Comparison of ENCODE assay signal across 31 cellular contexts in genomic region chr21:41820384-41821080, GRCh38. TPM values are rescaled to one million over a fixed set of nuclear protein-coding genes. Genes with fewer than 3 reads are reported as not detected.
"Had no signal": no experiment of that assay in that cellular context is flagged by ENCODE, and none has a peak within 500 bp of the region (broad histone marks: within the 10 kb centered on the region; RNA-seq: fewer than 3 reads in every experiment).

No MANE protein-coding gene starts in this region.

- FAIRE-seq: frontal cortex had no signal

- DNase-seq: activated B cell treated with CpG ODN at 0.5 μM for 24 hours; activated CD4-positive, alpha-beta T cell treated with anti-CD3 and anti-CD28 coated beads for 48 hours; activated CD4-positive, alpha-beta T cell treated with anti-CD3 and anti-CD28 coated beads, Interleukin-2, amount 50 U/mL, for 1 hour; activated CD4-positive, alpha-beta T cell treated with anti-CD3 and anti-CD28 coated beads, Interleukin-2, amount 50 U/mL, for 48 hours; activated CD8-positive, alpha-beta memory T cell treated with anti-CD3 and anti-CD28 coated beads for 24 hours; activated CD8-positive, alpha-beta T cell treated with anti-CD3 and anti-CD28 coated beads for 36 hours; activated effector memory CD4-positive, alpha-beta T cell treated with Interleukin-2 at 50 U/mL for 16 hours; activated gamma-delta T cell treated with Interleukin-2 at 50 U/mL for 16 hours; activated naive CD4-positive, alpha-beta T cell treated with anti-CD3 and anti-CD28 coated beads for 36 hours; activated naive CD8-positive, alpha-beta T cell treated with anti-CD3 and anti-CD28 coated beads, Interleukin-2, amount 10 ng/mL, durations not matched to agents 7 days and 5 days; activated T-cell treated with anti-CD3 and anti-CD28 coated beads, Interleukin-2, amount 50 U/mL, for 4 hours; effector memory CD4-positive, alpha-beta T cell; endodermal cell; foreskin fibroblast; head of caudate nucleus; T-cell; T1000; WERI-Rb-1 had no signal

- H3K4me3 Mint-ChIP-seq: activated B cell treated with CpG ODN at 0.5 μM for 24 hours; activated CD8-positive, alpha-beta T cell treated with anti-CD3 and anti-CD28 coated beads for 36 hours; activated naive CD4-positive, alpha-beta T cell treated with anti-CD3 and anti-CD28 coated beads for 36 hours; activated naive CD8-positive, alpha-beta T cell treated with anti-CD3 and anti-CD28 coated beads, Interleukin-2, amount 10 ng/mL, durations not matched to agents 7 days and 5 days; activated T-cell treated with anti-CD3 and anti-CD28 coated beads, Interleukin-2, amount 50 U/mL, for 4 hours; activated T-helper 17 cell treated with anti-CD3 and anti-CD28 coated beads, Interleukin-2, amount 50 U/mL, for 72 hours; brain; central memory CD8-positive, alpha-beta T cell; dendritic cell treated with granulocyte-macrophage colony-stimulating factor and Interleukin-4, amounts not matched to agents 40 ng/mL and 50 ng/mL, for 4 days; endodermal cell; T-cell; T-helper 1 cell treated with Interleukin-12 subunit alpha and Interleukin-12 subunit beta and Interleukin-4 antibody, amounts not matched to agents 30 μg/mL and 1 μg/mL, for 36 hours; T-helper 2 cell treated with Interferon-gamma antibody and Interleukin-4, amounts not matched to agents 5 μg/mL and 100 μg/mL, for 36 hours had no signal

- H3K4me1 ChIP-seq: breast epithelium had no signal

- H3K9me3 ChIP-seq: ascending aorta, breast epithelium had no signal

- H3K4me1 Mint-ChIP-seq: activated T-helper 17 cell treated with anti-CD3 and anti-CD28 coated beads, Interleukin-2, amount 50 U/mL, for 72 hours; central memory CD8-positive, alpha-beta T cell; endodermal cell had no signal

- H3K36me3 ChIP-seq: breast epithelium, cardiac muscle cell had no signal

- H3K27ac ChIP-seq: ascending aorta, breast epithelium, cardiac muscle cell, coronary artery, dorsolateral prefrontal cortex, WERI-Rb-1 had no signal

- H3K27me3 Mint-ChIP-seq: activated B cell treated with CpG ODN at 0.5 μM for 24 hours; activated CD8-positive, alpha-beta T cell treated with anti-CD3 and anti-CD28 coated beads for 36 hours; activated naive CD8-positive, alpha-beta T cell treated with anti-CD3 and anti-CD28 coated beads, Interleukin-2, amount 10 ng/mL, durations not matched to agents 7 days and 5 days; activated T-helper 17 cell treated with anti-CD3 and anti-CD28 coated beads, Interleukin-2, amount 50 U/mL, for 72 hours; brain; central memory CD8-positive, alpha-beta T cell; dendritic cell treated with granulocyte-macrophage colony-stimulating factor and Interleukin-4, amounts not matched to agents 40 ng/mL and 50 ng/mL, for 4 days; T-cell had no signal

- H3K27ac Mint-ChIP-seq: activated B cell treated with CpG ODN at 0.5 μM for 24 hours; activated CD8-positive, alpha-beta T cell treated with anti-CD3 and anti-CD28 coated beads for 36 hours; activated naive CD4-positive, alpha-beta T cell treated with anti-CD3 and anti-CD28 coated beads for 36 hours; activated naive CD4-positive, alpha-beta T cell treated with anti-CD3 and anti-CD28 coated beads, Interleukin-2, amount 50 U/mL, for 72 hours; activated naive CD8-positive, alpha-beta T cell treated with anti-CD3 and anti-CD28 coated beads, Interleukin-2, amount 10 ng/mL, durations not matched to agents 7 days and 5 days; activated T-helper 17 cell treated with anti-CD3 and anti-CD28 coated beads, Interleukin-2, amount 50 U/mL, for 72 hours; brain; dendritic cell treated with granulocyte-macrophage colony-stimulating factor and Interleukin-4, amounts not matched to agents 40 ng/mL and 50 ng/mL, for 4 days; endodermal cell; T-cell; T-helper 1 cell treated with Interleukin-12 subunit alpha and Interleukin-12 subunit beta and Interleukin-4 antibody, amounts not matched to agents 30 μg/mL and 1 μg/mL, for 36 hours; T-helper 2 cell treated with Interferon-gamma antibody and Interleukin-4, amounts not matched to agents 5 μg/mL and 100 μg/mL, for 36 hours had no signal

- H3K4me3 ChIP-seq: ascending aorta, breast epithelium, cardiac muscle cell, coronary artery, dorsolateral prefrontal cortex had no signal

- H3K36me3 Mint-ChIP-seq: activated naive CD4-positive, alpha-beta T cell treated with anti-CD3 and anti-CD28 coated beads, Interleukin-2, amount 50 U/mL, for 72 hours had no signal

- H3K9me3 Mint-ChIP-seq: activated B cell treated with CpG ODN at 0.5 μM for 24 hours; activated CD8-positive, alpha-beta T cell treated with anti-CD3 and anti-CD28 coated beads for 36 hours; activated naive CD4-positive, alpha-beta T cell treated with anti-CD3 and anti-CD28 coated beads for 36 hours; activated naive CD4-positive, alpha-beta T cell treated with anti-CD3 and anti-CD28 coated beads, Interleukin-2, amount 50 U/mL, for 72 hours; activated naive CD8-positive, alpha-beta T cell treated with anti-CD3 and anti-CD28 coated beads, Interleukin-2, amount 10 ng/mL, durations not matched to agents 7 days and 5 days; activated T-cell treated with anti-CD3 and anti-CD28 coated beads, Interleukin-2, amount 50 U/mL, for 4 hours; activated T-helper 17 cell treated with anti-CD3 and anti-CD28 coated beads, Interleukin-2, amount 50 U/mL, for 72 hours; brain; central memory CD8-positive, alpha-beta T cell; dendritic cell treated with granulocyte-macrophage colony-stimulating factor and Interleukin-4, amounts not matched to agents 40 ng/mL and 50 ng/mL, for 4 days; endodermal cell; T-cell; T-helper 1 cell treated with Interleukin-12 subunit alpha and Interleukin-12 subunit beta and Interleukin-4 antibody, amounts not matched to agents 30 μg/mL and 1 μg/mL, for 36 hours; T-helper 2 cell treated with Interferon-gamma antibody and Interleukin-4, amounts not matched to agents 5 μg/mL and 100 μg/mL, for 36 hours had no signal

- H3K27me3 ChIP-seq: ascending aorta, breast epithelium, cardiac muscle cell, dorsolateral prefrontal cortex had no signal

RNA-seq across cellular contexts. Expression of gene RIPK4, which starts 53.7 kb away (rescaled TPM):
- total RNA-seq: frontal cortex had no signal
